In the genomic region with DNA sequence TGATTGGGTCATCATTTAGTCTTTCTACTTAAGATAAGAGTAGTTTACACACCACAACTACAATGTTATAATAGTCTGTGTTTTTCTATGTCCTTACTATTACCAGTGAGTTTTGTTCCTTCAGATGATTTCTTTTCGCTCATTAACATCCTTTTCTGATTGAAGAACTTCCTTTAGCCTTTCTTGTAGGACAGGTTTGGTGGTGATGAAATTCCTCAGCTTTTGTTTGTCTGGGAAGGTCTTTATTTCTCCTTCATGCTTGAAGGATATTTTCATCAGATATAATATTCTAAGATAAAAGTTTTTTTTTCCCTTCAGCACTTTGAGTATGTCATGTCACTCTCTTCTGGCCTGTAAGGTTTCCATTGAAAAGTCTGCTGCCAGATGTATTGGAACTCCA, we compare ENCODE assay signal across 27 cellular contexts.
"Had no signal": no experiment of that assay in that cellular context is flagged by ENCODE, and none has a peak within 500 bp of the region (broad histone marks: within the 10 kb centered on the region; RNA-seq: fewer than 3 reads in every experiment).

No MANE protein-coding gene starts in this region.

- H3K36me3 ChIP-seq: esophagus muscularis mucosa, heart right ventricle, left lung, neutrophil, pancreas, right atrium auricular region, stomach, thyroid gland had no signal

- H3K4me1 ChIP-seq: esophagus muscularis mucosa, heart right ventricle, left lung, pancreas, right atrium auricular region, stomach, thyroid gland had no signal

- FAIRE-seq: colon, islet of Langerhans, pancreas had no signal

- ATAC-seq: heart right ventricle; left cardiac atrium; left lung; mucosa of descending colon; natural killer cell treated with Interleukin-12 subunit alpha and Interleukin-12 subunit beta and Interleukin-15 and Interleukin-18, amount 100 ng/mL, for 72 hours; pancreas; sciatic nerve; stimulated activated effector memory CD8-positive, alpha-beta T cell treated with anti-CD3 and anti-CD28 coated beads, Interleukin-12 subunit alpha, Interleukin-12 subunit beta, amount 100 ng/mL, for 72 hours had no signal

- H3K4me3 ChIP-seq: dorsolateral prefrontal cortex, esophagus muscularis mucosa, heart right ventricle, left lung, mucosa of descending colon, pancreas, right atrium auricular region, stomach, thyroid gland had no signal

- H3K27me3 ChIP-seq: dorsolateral prefrontal cortex, esophagus muscularis mucosa, heart right ventricle, left lung, neutrophil, pancreas, right atrium auricular region, stomach, thyroid gland had no signal

- H3K9me3 ChIP-seq: mucosa of descending colon, neutrophil, pancreas, thyroid gland had no signal

- DNase-seq: dorsolateral prefrontal cortex; effector CD4-positive, alpha-beta T cell; foreskin melanocyte; glutamatergic neuron; heart right ventricle; hippocampal formation; left cardiac atrium; left lung; mesenchymal stem cell; mucosa of descending colon; naive B cell; pancreas; stimulated activated CD4-positive, alpha-beta T cell treated with anti-CD3 and anti-CD28 coated beads, Interleukin-2, amount 100 ng/mL, for 24 hours; stimulated activated CD4-positive, alpha-beta T cell treated with anti-CD3 and anti-CD28 coated beads, Interleukin-4, amount 100 ng/mL, for 24 hours; stimulated activated naive CD4-positive, alpha-beta T cell treated with Interleukin-2 at 50 U/mL for 16 hours; stomach; thyroid gland; trophoblast cell had no signal

- H3K27ac ChIP-seq: dorsolateral prefrontal cortex, epithelial cell of prostate, esophagus muscularis mucosa, heart right ventricle, left lung, neutrophil, pancreas, right atrium auricular region, stomach, thyroid gland had no signal
